Comparison of ENCODE assay signal across 9 cellular contexts in genomic region chr5:76546497-76547102, GRCh38.
DNase-seq lines count a peak whose midpoint lies in the region; ATAC-seq, FAIRE-seq and TF ChIP-seq lines count a peak whose summit lies in the region.
"Had no signal": no experiment of that assay in that cellular context is flagged by ENCODE, and none has a peak within 500 bp of the region (broad histone marks: within the 10 kb centered on the region; RNA-seq: fewer than 3 reads in every experiment).

No MANE protein-coding gene starts in this region.

- ATAC-seq in HG02973 (IDR thresholded peaks at IDR 0.05; ENCODE audit: unreplicated experiment) (peak; percentile 35), natural killer cell (no peak), HG03457 (IDR thresholded peaks at IDR 0.05; ENCODE audit: unreplicated experiment) (no peak)

- peak overlapping the region; percentile 77 for H3K4me3 Mint-ChIP-seq in activated T-helper 1 cell treated with anti-CD3 and anti-CD28 coated beads, Interleukin-12 subunit alpha, Interleukin-12 subunit beta, Interleukin-2, Interleukin-4 antibody, amounts not matched to agents 30 ng/mL and 10 ng/mL and 1 ng/mL, durations not matched to agents 14 hours and 24 hours and 36 hours
- peak overlapping the region; percentile 73 for H3K4me3 Mint-ChIP-seq in natural killer cell
- H3K4me3 Mint-ChIP-seq in type B pancreatic cell: no peak overlapping the region

- peaks cover 11% of the 10 kb centered on the region for H3K36me3 Mint-ChIP-seq in activated T-helper 1 cell treated with anti-CD3 and anti-CD28 coated beads, Interleukin-12 subunit alpha, Interleukin-12 subunit beta, Interleukin-2, Interleukin-4 antibody, amounts not matched to agents 30 ng/mL and 10 ng/mL and 1 ng/mL, durations not matched to agents 14 hours and 24 hours and 36 hours (ENCODE audit: low read depth)
- no peaks in the 10 kb centered on the region for H3K36me3 Mint-ChIP-seq in natural killer cell
- no peaks in the 10 kb centered on the region for H3K36me3 Mint-ChIP-seq in type B pancreatic cell

- DNase-seq in GM10266 (ENCODE audit: extremely low spot score): peak; percentile 30
- no peak for DNase-seq in activated T-helper 1 cell treated with anti-CD3 and anti-CD28 coated beads, Interleukin-12 subunit alpha, Interleukin-12 subunit beta, Interleukin-2, Interleukin-4 antibody, amounts not matched to agents 30 ng/mL and 10 ng/mL and 1 ng/mL, durations not matched to agents 14 hours and 24 hours and 36 hours (ENCODE audit: low spot score)
- DNase-seq in natural killer cell: no peak
- no peak for DNase-seq in type B pancreatic cell (ENCODE audit: extremely low spot score, unreplicated experiment)
- DNase-seq in D721Med (ENCODE audit: insufficient read length, low spot score): no peak
- no peak for DNase-seq in SKM-1 treated with dmso at 0.1 percent for 144 hours (lab: John Stamatoyannopoulos, UW; ENCODE audit: unreplicated experiment)
- DNase-seq: NCI-H2171 treated with DMSO at 0.1 percent for 48 hours had no signal

- intact Hi-C loops in activated T-helper 1 cell treated with anti-CD3 and anti-CD28 coated beads, Interleukin-12 subunit alpha, Interleukin-12 subunit beta, Interleukin-2, Interleukin-4 antibody, amounts not matched to agents 30 ng/mL and 10 ng/mL and 1 ng/mL, durations not matched to agents 14 hours and 24 hours and 36 hours (cut with micrococcal nuclease): loop anchor here (1.0 to 10.0 kb wide), 15 partner anchors 25 to 979 kb away; partner anchors contain the start of genes AGGF1, F2R and POC5
- intact Hi-C loops in natural killer cell (cut with micrococcal nuclease): loop anchor here (1.0 to 5.0 kb wide), 5 partner anchors 36 to 219 kb away; no protein-coding TSS in a partner anchor

- no peak for FAIRE-seq in D721Med (lab: Jason Lieb, UNC)

- TF ChIP-seq CTCF in GM10266 (IDR thresholded peaks at IDR 0.05; ENCODE audit: control insufficient read depth, insufficient read depth, low read depth, missing control alignments) (no peak), natural killer cell (IDR thresholded peaks at IDR 0.05) (no peak), type B pancreatic cell (conservative IDR thresholded peaks at IDR 0.05) (no peak), D721Med (IDR thresholded peaks at IDR 0.05; ENCODE audit: insufficient read depth, missing control alignments) (no peak)

- H3K9me3 Mint-ChIP-seq in activated T-helper 1 cell treated with anti-CD3 and anti-CD28 coated beads, Interleukin-12 subunit alpha, Interleukin-12 subunit beta, Interleukin-2, Interleukin-4 antibody, amounts not matched to agents 30 ng/mL and 10 ng/mL and 1 ng/mL, durations not matched to agents 14 hours and 24 hours and 36 hours: no peaks in the 10 kb centered on the region
- H3K9me3 Mint-ChIP-seq in natural killer cell (no peaks in the 10 kb centered on the region), type B pancreatic cell (no peaks in the 10 kb centered on the region)

- H3K27ac Mint-ChIP-seq in activated T-helper 1 cell treated with anti-CD3 and anti-CD28 coated beads, Interleukin-12 subunit alpha, Interleukin-12 subunit beta, Interleukin-2, Interleukin-4 antibody, amounts not matched to agents 30 ng/mL and 10 ng/mL and 1 ng/mL, durations not matched to agents 14 hours and 24 hours and 36 hours: peak overlapping the region; percentile 93
- H3K27ac Mint-ChIP-seq in natural killer cell (peak overlapping the region; percentile 91 to 96), type B pancreatic cell (no peak overlapping the region)

- peaks cover 83% of the 10 kb centered on the region for H3K4me1 Mint-ChIP-seq in activated T-helper 1 cell treated with anti-CD3 and anti-CD28 coated beads, Interleukin-12 subunit alpha, Interleukin-12 subunit beta, Interleukin-2, Interleukin-4 antibody, amounts not matched to agents 30 ng/mL and 10 ng/mL and 1 ng/mL, durations not matched to agents 14 hours and 24 hours and 36 hours (ENCODE audit: low read depth)
- H3K4me1 Mint-ChIP-seq in natural killer cell (peaks cover 74 to 75% of the 10 kb centered on the region in 2 donors), type B pancreatic cell (ENCODE audit: unreplicated experiment) (peaks cover 38% of the 10 kb centered on the region)

- no peaks in the 10 kb centered on the region for H3K27me3 Mint-ChIP-seq in activated T-helper 1 cell treated with anti-CD3 and anti-CD28 coated beads, Interleukin-12 subunit alpha, Interleukin-12 subunit beta, Interleukin-2, Interleukin-4 antibody, amounts not matched to agents 30 ng/mL and 10 ng/mL and 1 ng/mL, durations not matched to agents 14 hours and 24 hours and 36 hours (ENCODE audit: insufficient read depth)
- no peaks in the 10 kb centered on the region for H3K27me3 Mint-ChIP-seq in natural killer cell (ENCODE audit: low read depth in 2 of 2)
- peaks cover 12% of the 10 kb centered on the region for H3K27me3 Mint-ChIP-seq in type B pancreatic cell
